Comparison of ENCODE assay signal across 10 cellular contexts in the genomic region with DNA sequence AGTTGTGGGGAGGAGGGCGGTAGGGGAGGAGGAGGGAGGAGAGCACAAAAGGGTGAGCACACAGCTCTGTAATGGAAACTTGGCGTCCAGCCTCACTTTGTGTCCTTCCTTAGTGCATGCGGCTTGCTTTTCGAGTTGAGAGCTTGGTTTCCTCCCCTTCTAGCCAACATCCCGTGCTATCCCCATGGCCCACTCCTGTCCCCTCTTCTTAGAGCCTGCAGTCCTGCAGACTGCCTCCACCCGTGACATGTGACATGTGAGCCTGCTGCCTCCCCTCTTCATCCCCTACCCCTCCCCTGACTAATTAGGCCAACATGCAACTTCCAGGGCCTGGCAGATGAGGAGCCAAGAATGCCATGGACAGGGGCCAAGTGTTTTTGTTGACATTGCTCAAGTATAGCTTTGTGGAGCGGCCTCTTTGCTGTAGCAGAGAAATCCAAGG.
A peak's percentile ranks its signal among the peaks of the same experiment; 100 is the strongest.
DNase-seq lines count a peak whose midpoint lies in the region; ATAC-seq and TF ChIP-seq lines count a peak whose summit lies in the region.
"Had no signal": no experiment of that assay in that cellular context is flagged by ENCODE, and none has a peak within 500 bp of the region (broad histone marks: within the 10 kb centered on the region; RNA-seq: fewer than 3 reads in every experiment).

No MANE protein-coding gene starts in this region.

- H3K27ac Mint-ChIP-seq in stimulated activated naive B cell treated with anti-CD40 and anti-IgM and Interleukin-4, amounts not matched to agents 10 μg/mL and 1 μg/mL and 100 μg/mL, for 72 hours, result no peak overlapping the region
- H3K27ac Mint-ChIP-seq: natural killer cell treated with Interleukin-12 subunit alpha and Interleukin-12 subunit beta and Interleukin-15 and Interleukin-18, amount 100 ng/mL, for 72 hours had no signal

- peak; percentile 40 for DNase-seq in DMS53 treated with DMSO at 0.1 percent for 48 hours (lab: John Stamatoyannopoulos, UW; ENCODE audit: unreplicated experiment)
- no peak for DNase-seq in RWPE2 (ENCODE audit: low spot score)
- peak in 4 of 5 donors; percentile 79 to 85 (median 82) for DNase-seq in heart left ventricle
- DNase-seq in psoas muscle, result peak; percentile 29 to 73
- no peak for DNase-seq in stimulated activated naive B cell treated with anti-CD40 and anti-IgM and Interleukin-4, amounts not matched to agents 10 μg/mL and 1 μg/mL and 100 μg/mL, for 72 hours
- DNase-seq in stimulated activated naive CD4-positive, alpha-beta T cell (lab: John Stamatoyannopoulos, UW), result no peak
- no peak for DNase-seq in effector memory CD4-positive, alpha-beta T cell
- DNase-seq: effector CD8-positive, alpha-beta T cell had no signal

- ATAC-seq in RWPE2 (ENCODE audit: low read depth) (peak; percentile 24; the same call in 2 of the 3 replicates), heart left ventricle (peak; percentile 91 to 96 (median 94)), psoas muscle (peak; percentile 58 to 91 (median 80)), GM21717 (IDR thresholded peaks at IDR 0.05; ENCODE audit: unreplicated experiment) (no peak)
- no peak for ATAC-seq in stimulated activated naive B cell treated with anti-CD40 and anti-IgM and Interleukin-4, amounts not matched to agents 10 μg/mL and 1 μg/mL and 100 μg/mL, for 72 hours (replicated peaks)
- ATAC-seq: natural killer cell treated with Interleukin-12 subunit alpha and Interleukin-12 subunit beta and Interleukin-15 and Interleukin-18, amount 100 ng/mL, for 72 hours had no signal

- H3K4me1 ChIP-seq in RWPE2 (ENCODE audit: insufficient read depth, poor library complexity, severe bottlenecking) (no peaks in the 10 kb centered on the region), heart left ventricle (peaks cover 0 to 22% (median 15%) of the 10 kb centered on the region in 12 donors), psoas muscle (peaks cover 14% of the 10 kb centered on the region)
- H3K4me1 ChIP-seq in effector memory CD4-positive, alpha-beta T cell (ENCODE audit: control insufficient read depth, insufficient read depth, low read length, poor library complexity, severe bottlenecking), result no peaks in the 10 kb centered on the region

- intact Hi-C loops in heart left ventricle (cut with DNase I), result loop anchor here in 1 of 10 donors (10.0 kb wide), 1 partner anchor 99 kb away; no protein-coding TSS in a partner anchor
- intact Hi-C loops in psoas muscle (cut with DNase I), result no loop called here

- H3K27me3 Mint-ChIP-seq in stimulated activated naive B cell treated with anti-CD40 and anti-IgM and Interleukin-4, amounts not matched to agents 10 μg/mL and 1 μg/mL and 100 μg/mL, for 72 hours, result peaks cover under 1 to 4% of the 10 kb centered on the region in 2 donors

- H3K36me3 ChIP-seq in RWPE2 (ENCODE audit: low read depth) (no peaks in the 10 kb centered on the region), heart left ventricle (no peaks in the 10 kb centered on the region), psoas muscle (ENCODE audit: insufficient read depth in 1 of 2, low read depth in 1 of 2) (no peaks in the 10 kb centered on the region)
- no peaks in the 10 kb centered on the region for H3K36me3 ChIP-seq in effector memory CD4-positive, alpha-beta T cell (ENCODE audit: control insufficient read depth, insufficient read depth, low read length)

- no peaks in the 10 kb centered on the region for H3K4me1 Mint-ChIP-seq in stimulated activated naive B cell treated with anti-CD40 and anti-IgM and Interleukin-4, amounts not matched to agents 10 μg/mL and 1 μg/mL and 100 μg/mL, for 72 hours

- H3K36me3 Mint-ChIP-seq in stimulated activated naive B cell treated with anti-CD40 and anti-IgM and Interleukin-4, amounts not matched to agents 10 μg/mL and 1 μg/mL and 100 μg/mL, for 72 hours, result no peaks in the 10 kb centered on the region
- H3K36me3 Mint-ChIP-seq: natural killer cell treated with Interleukin-12 subunit alpha and Interleukin-12 subunit beta and Interleukin-15 and Interleukin-18, amount 100 ng/mL, for 72 hours had no signal

- H3K4me3 ChIP-seq in RWPE2 (ENCODE audit: severe bottlenecking) (no peak overlapping the region), heart left ventricle (no peak overlapping the region), psoas muscle (peak overlapping the region; percentile 15)
- H3K4me3 ChIP-seq in effector memory CD4-positive, alpha-beta T cell (ENCODE audit: insufficient read depth, low read depth, low read length, poor library complexity, severe bottlenecking), result no peak overlapping the region

- H3K27ac ChIP-seq in RWPE2 (ENCODE audit: poor library complexity, severe bottlenecking) (no peak overlapping the region), heart left ventricle (peak overlapping the region in 9 of 12 donors; percentile 26 to 77 (median 48)), psoas muscle (peak overlapping the region; percentile 65)
- H3K27ac ChIP-seq in effector memory CD4-positive, alpha-beta T cell (ENCODE audit: insufficient read depth, low read length, poor library complexity, severe bottlenecking), result no peak overlapping the region

- H3K9me3 Mint-ChIP-seq in stimulated activated naive B cell treated with anti-CD40 and anti-IgM and Interleukin-4, amounts not matched to agents 10 μg/mL and 1 μg/mL and 100 μg/mL, for 72 hours, result no peaks in the 10 kb centered on the region
- H3K9me3 Mint-ChIP-seq: natural killer cell treated with Interleukin-12 subunit alpha and Interleukin-12 subunit beta and Interleukin-15 and Interleukin-18, amount 100 ng/mL, for 72 hours had no signal

- H3K27me3 ChIP-seq in RWPE2 (ENCODE audit: insufficient read depth, poor library complexity, severe bottlenecking), result no peaks in the 10 kb centered on the region
- no peaks in the 10 kb centered on the region for H3K27me3 ChIP-seq in heart left ventricle
- H3K27me3 ChIP-seq in psoas muscle (ENCODE audit: insufficient read depth in 3 of 3, low read length in 2 of 3), result no peaks in the 10 kb centered on the region
- H3K27me3 ChIP-seq in effector memory CD4-positive, alpha-beta T cell (replicated peaks; ENCODE audit: control insufficient read depth, insufficient read depth, low read length, poor library complexity, severe bottlenecking), result no peaks in the 10 kb centered on the region

- no peak overlapping the region for H3K4me3 Mint-ChIP-seq in stimulated activated naive B cell treated with anti-CD40 and anti-IgM and Interleukin-4, amounts not matched to agents 10 μg/mL and 1 μg/mL and 100 μg/mL, for 72 hours
- H3K4me3 Mint-ChIP-seq: natural killer cell treated with Interleukin-12 subunit alpha and Interleukin-12 subunit beta and Interleukin-15 and Interleukin-18, amount 100 ng/mL, for 72 hours had no signal

- no peak for TF ChIP-seq POLR2A in heart left ventricle (IDR thresholded peaks at IDR 0.05)

- 7 to 10% (median 9%) methylated on average over 5 to 7 of the region's 7 CpGs for WGBS in heart left ventricle, 4 donors
- WGBS in psoas muscle, 3 donors, result 4 to 9% (median 7%) methylated on average over 6 to 7 of the region's 7 CpGs

- H3K9me3 ChIP-seq in RWPE2 (ENCODE audit: severe bottlenecking) (no peaks in the 10 kb centered on the region), heart left ventricle (no peaks in the 10 kb centered on the region), psoas muscle (no peaks in the 10 kb centered on the region)
- H3K9me3 ChIP-seq in effector memory CD4-positive, alpha-beta T cell (ENCODE audit: control insufficient read depth, low read length), result no peaks in the 10 kb centered on the region

- TF ChIP-seq CTCF in RWPE2 (IDR thresholded peaks at IDR 0.05; ENCODE audit: poor library complexity, severe bottlenecking) (no peak), heart left ventricle (IDR thresholded peaks at IDR 0.05) (no peak), psoas muscle (IDR thresholded peaks at IDR 0.05) (no peak)

Comparison
In these comparisons a context has a peak if more than half of its experiments do, and no peak if none do; other contexts are left out.
1. DNase-seq: peak in DMS53 treated with DMSO at 0.1 percent for 48 hours (single experiment), heart left ventricle (4 of 5) and psoas muscle (2 of 2); none in RWPE2 (single experiment), stimulated activated naive B cell treated with anti-CD40 and anti-IgM and Interleukin-4, amounts not matched to agents 10 μg/mL and 1 μg/mL and 100 μg/mL, for 72 hours (single experiment), stimulated activated naive CD4-positive, alpha-beta T cell (0 of 6) and effector memory CD4-positive, alpha-beta T cell (0 of 3).
2. ATAC-seq: peak in RWPE2 (single experiment), heart left ventricle (4 of 4) and psoas muscle (4 of 4); none in stimulated activated naive B cell treated with anti-CD40 and anti-IgM and Interleukin-4, amounts not matched to agents 10 μg/mL and 1 μg/mL and 100 μg/mL, for 72 hours (0 of 2) and GM21717 (single experiment).
3. H3K27ac ChIP-seq: peak in heart left ventricle (9 of 12) and psoas muscle (single experiment); none in RWPE2 (single experiment) and effector memory CD4-positive, alpha-beta T cell (single experiment).